26 cellular contexts compared by ENCODE assay signal in genomic region chr12:43896496-43896895, GRCh38.
"Had no signal": no experiment of that assay in that cellular context is flagged by ENCODE, and none has a peak within 500 bp of the region (broad histone marks: within the 10 kb centered on the region; RNA-seq: fewer than 3 reads in every experiment).

No MANE protein-coding gene starts in this region.

- ATAC-seq: body of pancreas, heart left ventricle, natural killer cell, T-helper 17 cell had no signal

- FAIRE-seq: endometrium, frontal cortex, islet of Langerhans had no signal

- H3K36me3 ChIP-seq: adrenal gland, colonic mucosa, esophagus squamous epithelium, heart left ventricle, neutrophil, right atrium auricular region, tibial artery, uterus, WERI-Rb-1 had no signal

- DNase-seq: activated CD4-positive, alpha-beta memory T cell treated with anti-CD3 and anti-CD28 coated beads for 36 hours; activated effector memory CD4-positive, alpha-beta T cell treated with Interleukin-2 at 50 U/mL for 16 hours; activated naive CD4-positive, alpha-beta T cell treated with anti-CD3 and anti-CD28 coated beads, Interleukin-2, amount 50 U/mL, for 16 hours; activated T-cell treated with anti-CD3 and anti-CD28 coated beads, Interleukin-2, amount 50 U/mL, for 24 hours; adrenal gland; body of pancreas; caudate nucleus; colonic mucosa; esophagus squamous epithelium; heart left ventricle; mesenchymal stem cell; natural killer cell; posterior cingulate gyrus; stimulated activated CD4-positive, alpha-beta T cell treated with anti-CD3 and anti-CD28 coated beads, Interleukin-15, amount 100 ng/mL, for 24 hours; stimulated activated CD4-positive, alpha-beta T cell treated with anti-CD3 and anti-CD28 coated beads, Interleukin-4, amount 100 ng/mL, for 24 hours; stimulated activated naive CD4-positive, alpha-beta T cell; T-helper 17 cell; tibial artery; uterus; WERI-Rb-1 had no signal

- H3K36me3 Mint-ChIP-seq: natural killer cell had no signal

- H3K27ac ChIP-seq: adrenal gland, body of pancreas, colonic mucosa, esophagus squamous epithelium, heart left ventricle, neutrophil, right atrium auricular region, skin epidermis, tibial artery, uterus, WERI-Rb-1 had no signal

- H3K4me1 ChIP-seq: adrenal gland, colonic mucosa, heart left ventricle, right atrium auricular region, tibial artery, uterus had no signal

- H3K27ac Mint-ChIP-seq: activated CD4-positive, alpha-beta memory T cell treated with anti-CD3 and anti-CD28 coated beads for 36 hours; activated T-cell treated with anti-CD3 and anti-CD28 coated beads, Interleukin-2, amount 50 U/mL, for 24 hours; natural killer cell; T-helper 17 cell had no signal

- H3K9me3 Mint-ChIP-seq: natural killer cell had no signal

- H3K27me3 Mint-ChIP-seq: activated CD4-positive, alpha-beta memory T cell treated with anti-CD3 and anti-CD28 coated beads for 36 hours; activated T-cell treated with anti-CD3 and anti-CD28 coated beads, Interleukin-2, amount 50 U/mL, for 24 hours; T-helper 17 cell had no signal

- H3K27me3 ChIP-seq: adrenal gland, body of pancreas, colonic mucosa, esophagus squamous epithelium, heart left ventricle, neutrophil, right atrium auricular region, tibial artery, uterus had no signal

- H3K9me3 ChIP-seq: adrenal gland, body of pancreas, colonic mucosa, esophagus squamous epithelium, heart left ventricle, neutrophil, right atrium auricular region, tibial artery, uterus had no signal

- H3K4me1 Mint-ChIP-seq: natural killer cell had no signal

- H3K4me3 ChIP-seq: adrenal gland, body of pancreas, colonic mucosa, esophagus squamous epithelium, heart left ventricle, right atrium auricular region, skin epidermis, tibial artery, uterus had no signal

- H3K4me3 Mint-ChIP-seq: activated CD4-positive, alpha-beta memory T cell treated with anti-CD3 and anti-CD28 coated beads for 36 hours; activated T-cell treated with anti-CD3 and anti-CD28 coated beads, Interleukin-2, amount 50 U/mL, for 24 hours; natural killer cell; T-helper 17 cell had no signal
